In genomic region chr6:147751232-147751631, GRCh38 we compare ENCODE assay signal across 8 cellular contexts.
"Had no signal": no experiment of that assay in that cellular context is flagged by ENCODE, and none has a peak within 500 bp of the region (broad histone marks: within the 10 kb centered on the region; RNA-seq: fewer than 3 reads in every experiment).

No MANE protein-coding gene starts in this region.

- H3K9me3 Mint-ChIP-seq: GM23338 had no signal

- DNase-seq: H9, HCEC 1CT, HFFc6 had no signal

- H3K36me3 Mint-ChIP-seq: IgD-negative memory B cell had no signal

- H3K27ac ChIP-seq: HL-60 had no signal

- H3K27me3 Mint-ChIP-seq: IgD-negative memory B cell had no signal

- ATAC-seq: GM23338, HepG2, K562 had no signal

- H3K27ac Mint-ChIP-seq: GM23338, H9, HFFc6, IgD-negative memory B cell had no signal

- H3K4me3 ChIP-seq: GM23338, K562 had no signal

- H3K4me1 Mint-ChIP-seq: GM23338, H9, IgD-negative memory B cell had no signal

- H3K4me3 Mint-ChIP-seq: GM23338, H9, HFFc6, IgD-negative memory B cell had no signal
